Comparison of ENCODE assay signal across 12 cellular contexts in the genomic region with DNA sequence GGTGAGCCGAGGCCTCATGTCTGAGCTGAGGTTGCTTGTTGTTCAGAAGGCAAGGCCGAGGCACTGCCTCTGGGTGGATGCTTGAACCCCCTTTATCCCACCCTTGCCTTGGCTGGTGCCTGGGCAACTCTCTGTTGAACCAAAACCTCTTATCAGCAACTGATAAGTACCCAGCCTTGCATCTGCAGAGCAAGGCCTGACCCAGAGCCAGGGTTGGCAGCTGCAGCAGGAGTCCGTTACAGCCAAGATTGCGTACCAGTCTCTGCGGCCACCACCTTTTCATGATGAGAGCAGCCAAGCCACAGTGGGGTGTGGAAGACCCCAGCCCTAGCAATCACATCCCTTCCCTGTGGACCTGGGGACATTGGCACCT.
DNase-seq lines count a peak whose midpoint lies in the region; ATAC-seq and TF ChIP-seq lines count a peak whose summit lies in the region.
"Had no signal": no experiment of that assay in that cellular context is flagged by ENCODE, and none has a peak within 500 bp of the region (broad histone marks: within the 10 kb centered on the region; RNA-seq: fewer than 3 reads in every experiment).

No MANE protein-coding gene starts in this region.

- ATAC-seq in GM18909 (IDR thresholded peaks at IDR 0.05; ENCODE audit: poor library complexity, unreplicated experiment) (no peak), HG03108 (IDR thresholded peaks at IDR 0.05; ENCODE audit: unreplicated experiment) (no peak)
- ATAC-seq: A549 had no signal

- no peak overlapping the region for H3K4me3 ChIP-seq in right atrium auricular region
- H3K4me3 ChIP-seq in stomach, result no peak overlapping the region
- H3K4me3 ChIP-seq: A549, mucosa of descending colon had no signal

- DNase-seq in activated CD4-positive, alpha-beta T cell treated with anti-CD3 and anti-CD28 coated beads, Interleukin-2, amount 10 ng/mL, durations not matched to agents 24 days and 14 days, result no peak
- DNase-seq in activated CD4-positive, alpha-beta T cell treated with anti-CD3 and anti-CD28 coated beads, Interleukin-2, amount 50 U/mL, for 1 hour, result no peak
- DNase-seq in activated T-helper 1 cell treated with anti-CD3 and anti-CD28 coated beads, Interleukin-12 subunit alpha, Interleukin-12 subunit beta, Interleukin-2, Interleukin-4 antibody, amounts not matched to agents 30 ng/mL and 10 ng/mL and 1 ng/mL, durations not matched to agents 14 hours and 24 hours and 36 hours (ENCODE audit: low spot score), result no peak
- DNase-seq in right atrium auricular region (ENCODE audit: low spot score) (no peak), stomach (peak; percentile 70), activated gamma-delta T cell (lab: John Stamatoyannopoulos, UW) (no peak)
- DNase-seq: NCI-H1930, OCI-M1 had no signal

- H3K27ac Mint-ChIP-seq in activated CD4-positive, alpha-beta T cell treated with anti-CD3 and anti-CD28 coated beads, Interleukin-2, amount 10 ng/mL, durations not matched to agents 24 days and 14 days, result peak overlapping the region; percentile 99
- H3K27ac Mint-ChIP-seq in activated T-helper 1 cell treated with anti-CD3 and anti-CD28 coated beads, Interleukin-12 subunit alpha, Interleukin-12 subunit beta, Interleukin-2, Interleukin-4 antibody, amounts not matched to agents 30 ng/mL and 10 ng/mL and 1 ng/mL, durations not matched to agents 14 hours and 24 hours and 36 hours, result peak overlapping the region; percentile 100

- no peaks in the 10 kb centered on the region for H3K27me3 Mint-ChIP-seq in activated CD4-positive, alpha-beta T cell treated with anti-CD3 and anti-CD28 coated beads, Interleukin-2, amount 10 ng/mL, durations not matched to agents 24 days and 14 days
- H3K27me3 Mint-ChIP-seq in activated T-helper 1 cell treated with anti-CD3 and anti-CD28 coated beads, Interleukin-12 subunit alpha, Interleukin-12 subunit beta, Interleukin-2, Interleukin-4 antibody, amounts not matched to agents 30 ng/mL and 10 ng/mL and 1 ng/mL, durations not matched to agents 14 hours and 24 hours and 36 hours (ENCODE audit: insufficient read depth), result peaks cover 2% of the 10 kb centered on the region

- peak overlapping the region; percentile 83 for H3K4me3 Mint-ChIP-seq in activated CD4-positive, alpha-beta T cell treated with anti-CD3 and anti-CD28 coated beads, Interleukin-2, amount 10 ng/mL, durations not matched to agents 24 days and 14 days
- H3K4me3 Mint-ChIP-seq in activated T-helper 1 cell treated with anti-CD3 and anti-CD28 coated beads, Interleukin-12 subunit alpha, Interleukin-12 subunit beta, Interleukin-2, Interleukin-4 antibody, amounts not matched to agents 30 ng/mL and 10 ng/mL and 1 ng/mL, durations not matched to agents 14 hours and 24 hours and 36 hours, result peak overlapping the region; percentile 87

- H3K36me3 ChIP-seq in right atrium auricular region (no peaks in the 10 kb centered on the region), stomach (no peaks in the 10 kb centered on the region)

- WGBS in stomach, 5 donors, result 26 to 83% (median 66%) methylated on average over 3 to 5 of the region's 5 CpGs

- no peak for TF ChIP-seq POLR2A in stomach (IDR thresholded peaks at IDR 0.05)

- H3K9me3 Mint-ChIP-seq in activated CD4-positive, alpha-beta T cell treated with anti-CD3 and anti-CD28 coated beads, Interleukin-2, amount 10 ng/mL, durations not matched to agents 24 days and 14 days, result no peaks in the 10 kb centered on the region
- H3K9me3 Mint-ChIP-seq in activated T-helper 1 cell treated with anti-CD3 and anti-CD28 coated beads, Interleukin-12 subunit alpha, Interleukin-12 subunit beta, Interleukin-2, Interleukin-4 antibody, amounts not matched to agents 30 ng/mL and 10 ng/mL and 1 ng/mL, durations not matched to agents 14 hours and 24 hours and 36 hours, result no peaks in the 10 kb centered on the region

- intact Hi-C loops in activated CD4-positive, alpha-beta T cell treated with anti-CD3 and anti-CD28 coated beads, Interleukin-2, amount 10 ng/mL, durations not matched to agents 24 days and 14 days (cut with micrococcal nuclease), result loop anchor here (5.0 kb wide), 1 partner anchor 197 kb away; the partner anchor contains the start of gene EVI2B
- intact Hi-C loops in activated T-helper 1 cell treated with anti-CD3 and anti-CD28 coated beads, Interleukin-12 subunit alpha, Interleukin-12 subunit beta, Interleukin-2, Interleukin-4 antibody, amounts not matched to agents 30 ng/mL and 10 ng/mL and 1 ng/mL, durations not matched to agents 14 hours and 24 hours and 36 hours (cut with micrococcal nuclease), result loop anchor here (2.0 to 5.0 kb wide), 3 partner anchors 39 to 189 kb away; partner anchors contain the start of gene EVI2A
- intact Hi-C loops in stomach (cut with DNase I; ENCODE audit: low total_unique reads), result no loop called here

- H3K9me3 ChIP-seq in right atrium auricular region (no peaks in the 10 kb centered on the region), stomach (no peaks in the 10 kb centered on the region)
- H3K9me3 ChIP-seq: A549, mucosa of descending colon had no signal

- H3K36me3 Mint-ChIP-seq in activated CD4-positive, alpha-beta T cell treated with anti-CD3 and anti-CD28 coated beads, Interleukin-2, amount 10 ng/mL, durations not matched to agents 24 days and 14 days (ENCODE audit: low read depth), result no peaks in the 10 kb centered on the region
- H3K36me3 Mint-ChIP-seq in activated T-helper 1 cell treated with anti-CD3 and anti-CD28 coated beads, Interleukin-12 subunit alpha, Interleukin-12 subunit beta, Interleukin-2, Interleukin-4 antibody, amounts not matched to agents 30 ng/mL and 10 ng/mL and 1 ng/mL, durations not matched to agents 14 hours and 24 hours and 36 hours (ENCODE audit: low read depth), result peaks cover 3% of the 10 kb centered on the region

- TF ChIP-seq CTCF in right atrium auricular region (IDR thresholded peaks at IDR 0.05) (no peak), stomach (IDR thresholded peaks at IDR 0.05) (no peak)

- H3K27ac ChIP-seq in right atrium auricular region (peak overlapping the region; percentile 58 to 64), stomach (peak overlapping the region; percentile 68 to 89 (median 76))
- H3K27ac ChIP-seq: A549 had no signal

- H3K27me3 ChIP-seq in right atrium auricular region (no peaks in the 10 kb centered on the region), stomach (no peaks in the 10 kb centered on the region)

- peaks cover 0 to 24% of the 10 kb centered on the region in 2 donors for H3K4me1 ChIP-seq in right atrium auricular region
- peaks cover 35 to 48% (median 42%) of the 10 kb centered on the region in 4 donors for H3K4me1 ChIP-seq in stomach
- H3K4me1 ChIP-seq: A549 had no signal

- TF ChIP-seq EP300 in stomach (IDR thresholded peaks at IDR 0.05), result no peak

- peaks cover 48% of the 10 kb centered on the region for H3K4me1 Mint-ChIP-seq in activated CD4-positive, alpha-beta T cell treated with anti-CD3 and anti-CD28 coated beads, Interleukin-2, amount 10 ng/mL, durations not matched to agents 24 days and 14 days
- peaks cover 53% of the 10 kb centered on the region for H3K4me1 Mint-ChIP-seq in activated T-helper 1 cell treated with anti-CD3 and anti-CD28 coated beads, Interleukin-12 subunit alpha, Interleukin-12 subunit beta, Interleukin-2, Interleukin-4 antibody, amounts not matched to agents 30 ng/mL and 10 ng/mL and 1 ng/mL, durations not matched to agents 14 hours and 24 hours and 36 hours (ENCODE audit: low read depth)
